ENCODE assay signal across 10 cellular contexts in genomic region chr15:32669870-32670623, GRCh38. TPM values are rescaled to one million over a fixed set of nuclear protein-coding genes. Genes with fewer than 3 reads are reported as not detected.
DNase-seq lines count a peak whose midpoint lies in the region; ATAC-seq, FAIRE-seq and TF ChIP-seq lines count a peak whose summit lies in the region.
"Had no signal": no experiment of that assay in that cellular context is flagged by ENCODE, and none has a peak within 500 bp of the region (broad histone marks: within the 10 kb centered on the region; RNA-seq: fewer than 3 reads in every experiment).

No MANE protein-coding gene starts in this region.

- peaks cover 3% of the 10 kb centered on the region for H3K4me1 Mint-ChIP-seq in astrocyte (ENCODE audit: low read depth, unreplicated experiment)
- no peaks in the 10 kb centered on the region for H3K4me1 Mint-ChIP-seq in activated CD8-positive, alpha-beta T cell treated with anti-CD3 and anti-CD28 coated beads for 36 hours (ENCODE audit: low read depth)
- H3K4me1 Mint-ChIP-seq: natural killer cell had no signal

- no peaks in the 10 kb centered on the region for H3K36me3 Mint-ChIP-seq in astrocyte (ENCODE audit: low read depth, unreplicated experiment)
- no peaks in the 10 kb centered on the region for H3K36me3 Mint-ChIP-seq in activated CD8-positive, alpha-beta T cell treated with anti-CD3 and anti-CD28 coated beads for 36 hours (ENCODE audit: low read depth)
- H3K36me3 Mint-ChIP-seq: natural killer cell had no signal

- ATAC-seq in left ventricle myocardium superior = peak; percentile 77
- ATAC-seq in HG02938 (IDR thresholded peaks at IDR 0.05; ENCODE audit: unreplicated experiment) = no peak
- no peak for ATAC-seq in activated CD8-positive, alpha-beta T cell treated with anti-CD3 and anti-CD28 coated beads for 36 hours
- ATAC-seq: natural killer cell had no signal

- POLR2A ChIA-PET in activated CD8-positive, alpha-beta T cell treated with anti-CD3 and anti-CD28 coated beads for 36 hours (lab: Charles Lee) = interaction anchor here (0.7 kb wide), 1 partner anchor 70 kb away, joined by 3 read pairs; no protein-coding TSS in a partner anchor

- no peak for TF ChIP-seq POLR2A in sigmoid colon (IDR thresholded peaks at IDR 0.05)

- H3K27me3 ChIP-seq in astrocyte (ENCODE audit: insufficient read depth, low read length) = no peaks in the 10 kb centered on the region
- no peaks in the 10 kb centered on the region for H3K27me3 ChIP-seq in sigmoid colon

- CTCF ChIA-PET in activated CD8-positive, alpha-beta T cell treated with anti-CD3 and anti-CD28 coated beads for 36 hours (lab: Charles Lee) = interaction anchor here (1.0 to 1.1 kb wide), 2 partner anchors 8 to 17 kb away, joined by 3 to 7 read pairs; no protein-coding TSS in a partner anchor

- H3K27ac Mint-ChIP-seq in astrocyte (ENCODE audit: unreplicated experiment) = no peak overlapping the region
- H3K27ac Mint-ChIP-seq in activated CD8-positive, alpha-beta T cell treated with anti-CD3 and anti-CD28 coated beads for 36 hours = no peak overlapping the region
- H3K27ac Mint-ChIP-seq: natural killer cell had no signal

- no peaks in the 10 kb centered on the region for H4K20me1 ChIP-seq in astrocyte (ENCODE audit: insufficient read depth, low read length)

- TF ChIP-seq EP300 in sigmoid colon (IDR thresholded peaks at IDR 0.05) = no peak

- H3K36me3 ChIP-seq in astrocyte (ENCODE audit: insufficient read depth, low read length) (no peaks in the 10 kb centered on the region), sigmoid colon (no peaks in the 10 kb centered on the region)

- no peak overlapping the region for H3K4me3 Mint-ChIP-seq in astrocyte (ENCODE audit: unreplicated experiment)
- no peak overlapping the region for H3K4me3 Mint-ChIP-seq in activated CD8-positive, alpha-beta T cell treated with anti-CD3 and anti-CD28 coated beads for 36 hours
- H3K4me3 Mint-ChIP-seq: natural killer cell had no signal

- no peak overlapping the region for H2AFZ ChIP-seq in astrocyte (ENCODE audit: low read depth, low read length)

- DNase-seq in H4 (ENCODE audit: low spot score) (peak; percentile 75), astrocyte (ENCODE audit: low read depth) (no peak), left ventricle myocardium superior (peak; percentile 38), sigmoid colon (peak; percentile 72), hepatic stellate cell (ENCODE audit: low spot score) (no peak), GM19239 (ENCODE audit: insufficient read length, low spot score) (no peak)
- DNase-seq in activated CD8-positive, alpha-beta T cell treated with anti-CD3 and anti-CD28 coated beads for 36 hours = no peak
- DNase-seq: activated CD4-positive, alpha-beta T cell treated with anti-CD3 and anti-CD28 coated beads, Interleukin-2, amount 50 U/mL, for 4 hours; natural killer cell had no signal

- TF ChIP-seq CTCF in astrocyte (IDR thresholded peaks at IDR 0.05; ENCODE audit: insufficient read depth, low read depth, low read length) (no peak), sigmoid colon (IDR thresholded peaks at IDR 0.05) (no peak)
- no peak for TF ChIP-seq CTCF in activated CD8-positive, alpha-beta T cell treated with anti-CD3 and anti-CD28 coated beads for 36 hours (IDR thresholded peaks at IDR 0.05)

- no peaks in the 10 kb centered on the region for H3K79me2 ChIP-seq in astrocyte (ENCODE audit: insufficient read depth, low read length)

- H3K4me3 ChIP-seq in astrocyte (ENCODE audit: insufficient read depth, low read depth, low read length) (no peak overlapping the region), sigmoid colon (no peak overlapping the region)

- no peaks in the 10 kb centered on the region for H3K4me1 ChIP-seq in astrocyte (ENCODE audit: insufficient read depth, low read length)
- peaks cover 0 to 4% (median 2%) of the 10 kb centered on the region in 4 donors for H3K4me1 ChIP-seq in sigmoid colon

- no peaks in the 10 kb centered on the region for H3K27me3 Mint-ChIP-seq in astrocyte (ENCODE audit: low read depth, unreplicated experiment)
- no peaks in the 10 kb centered on the region for H3K27me3 Mint-ChIP-seq in activated CD8-positive, alpha-beta T cell treated with anti-CD3 and anti-CD28 coated beads for 36 hours

- H3K9ac ChIP-seq in astrocyte (ENCODE audit: low read length) = no peak overlapping the region

- WGBS in sigmoid colon, 2 donors = 55 to 68% methylated on average over 6 of the region's 6 CpGs

- H3K27ac ChIP-seq in astrocyte (ENCODE audit: low read depth, low read length) (no peak overlapping the region), sigmoid colon (peak overlapping the region in 1 of 4 donors; percentile 46)

- intact Hi-C loops in left ventricle myocardium superior (cut with micrococcal nuclease) = loop anchor here (5.0 kb wide), 1 partner anchor 327 kb away; no protein-coding TSS in a partner anchor
- intact Hi-C loops in sigmoid colon (cut with DNase I) = no loop called here
- intact Hi-C loops in activated CD8-positive, alpha-beta T cell treated with anti-CD3 and anti-CD28 coated beads for 36 hours (cut with micrococcal nuclease) = no loop called here

- H3K4me2 ChIP-seq in astrocyte (ENCODE audit: low read length) = peak overlapping the region; percentile 26

- no peaks in the 10 kb centered on the region for H3K9me3 Mint-ChIP-seq in astrocyte (ENCODE audit: unreplicated experiment)
- no peaks in the 10 kb centered on the region for H3K9me3 Mint-ChIP-seq in activated CD8-positive, alpha-beta T cell treated with anti-CD3 and anti-CD28 coated beads for 36 hours
- H3K9me3 Mint-ChIP-seq: natural killer cell had no signal

- FAIRE-seq in astrocyte (lab: Jason Lieb, UNC) (peak; percentile 76), GM19239 (lab: Jason Lieb, UNC) (no peak)

- no peaks in the 10 kb centered on the region for H3K9me3 ChIP-seq in astrocyte (ENCODE audit: insufficient read depth, low read depth, low read length)
- no peaks in the 10 kb centered on the region for H3K9me3 ChIP-seq in sigmoid colon

RNA-seq across cellular contexts. Expression of gene SCG5, which starts 28.5 kb away (rescaled TPM):
- 0.64 and 0.95 TPM in 2 replicates for total RNA-seq in H4 (2014; rRNA removed; shearing (Covaris generic))
- total RNA-seq in astrocyte = 12.1 and 14.7 TPM in 2 replicates
- not detected for total RNA-seq in left ventricle myocardium superior
- 1 to 10 TPM; 2.2 to 10.0 (median 3.7) TPM for total RNA-seq in sigmoid colon
- polyA plus RNA-seq in sigmoid colon = 1 to 10 TPM; 2.8 to 5.7 (median 3.0) TPM
- 1 to 10 TPM; 1.2 to 1.6 TPM for total RNA-seq in activated CD8-positive, alpha-beta T cell treated with anti-CD3 and anti-CD28 coated beads for 36 hours
- total RNA-seq: natural killer cell had no signal

RNA-seq across cellular contexts. Expression of gene GREM1, which starts 47.8 kb away (rescaled TPM):
- not detected in 2 replicates for total RNA-seq in H4 (2014; rRNA removed; shearing (Covaris generic))
- total RNA-seq in astrocyte (74.5 and 112 TPM in 2 replicates), left ventricle myocardium superior (0.52 TPM), sigmoid colon (10 to 100 TPM; 16.4 to 30.4 (median 26.3) TPM)
- 10 to 100 TPM in 2 of 3 donors, 1 to 10 TPM in 1; 2.5 to 33.2 (median 16.2) TPM for polyA plus RNA-seq in sigmoid colon
- total RNA-seq in activated CD8-positive, alpha-beta T cell treated with anti-CD3 and anti-CD28 coated beads for 36 hours = not detected
- total RNA-seq: natural killer cell had no signal

RNA-seq across cellular contexts. Expression of gene ARHGAP11A, which starts 54.7 kb away (rescaled TPM):
- 31.3 and 32.5 TPM in 2 replicates for total RNA-seq in H4 (2014; rRNA removed; shearing (Covaris generic))
- 9.3 and 15.5 TPM in 2 replicates for total RNA-seq in astrocyte
- total RNA-seq in left ventricle myocardium superior = 1.3 TPM
- 1 to 10 TPM in 3 of 4 donors, under 1 TPM in 1; 0.99 to 3.6 (median 1.3) TPM for total RNA-seq in sigmoid colon
- 10 to 100 TPM in 1 of 3 donors, 1 to 10 TPM in 2; 3.5 to 12.3 (median 7.2) TPM for polyA plus RNA-seq in sigmoid colon
- total RNA-seq in activated CD8-positive, alpha-beta T cell treated with anti-CD3 and anti-CD28 coated beads for 36 hours = 10 to 100 TPM; 92.3 to 96.7 TPM

Comparison
In these comparisons a context has a peak if more than half of its experiments do, and no peak if none do; other contexts are left out.
1. DNase-seq: peak in H4 (single experiment), left ventricle myocardium superior (single experiment) and sigmoid colon (single experiment); none in astrocyte (single experiment), hepatic stellate cell (single experiment), GM19239 (single experiment) and activated CD8-positive, alpha-beta T cell treated with anti-CD3 and anti-CD28 coated beads for 36 hours (single experiment).
2. RNA of gene GREM1, which starts 47.8 kb away (total RNA-seq): 74.5 to 112 TPM in astrocyte and 16.4 to 30.4 TPM in sigmoid colon; 0.52 TPM in left ventricle myocardium superior (single experiment), not detected in H4 and not detected in activated CD8-positive, alpha-beta T cell treated with anti-CD3 and anti-CD28 coated beads for 36 hours; every median in the first group is over 10 times any median in the second.